10 cellular contexts compared by ENCODE assay signal in genomic region chr5:98349251-98349989, GRCh38.
DNase-seq lines count a peak whose midpoint lies in the region; ATAC-seq and TF ChIP-seq lines count a peak whose summit lies in the region.
"Had no signal": no experiment of that assay in that cellular context is flagged by ENCODE, and none has a peak within 500 bp of the region (broad histone marks: within the 10 kb centered on the region; RNA-seq: fewer than 3 reads in every experiment).

No MANE protein-coding gene starts in this region.

- no peak overlapping the region for H3K27ac Mint-ChIP-seq in glutamatergic neuron (ENCODE audit: unreplicated experiment)
- H3K27ac Mint-ChIP-seq: T-helper 1 cell treated with Interleukin-12 subunit alpha and Interleukin-12 subunit beta and Interleukin-4 antibody, amounts not matched to agents 30 μg/mL and 1 μg/mL, for 36 hours had no signal

- H3K4me3 Mint-ChIP-seq in glutamatergic neuron (ENCODE audit: unreplicated experiment): no peak overlapping the region
- H3K4me3 Mint-ChIP-seq: central memory CD8-positive, alpha-beta T cell; T-helper 1 cell treated with Interleukin-12 subunit alpha and Interleukin-12 subunit beta and Interleukin-4 antibody, amounts not matched to agents 30 μg/mL and 1 μg/mL, for 36 hours had no signal

- peaks cover 3% of the 10 kb centered on the region for H3K27me3 Mint-ChIP-seq in glutamatergic neuron (ENCODE audit: unreplicated experiment)
- H3K27me3 Mint-ChIP-seq: central memory CD8-positive, alpha-beta T cell had no signal

- peaks cover 3% of the 10 kb centered on the region for H3K9me3 Mint-ChIP-seq in glutamatergic neuron (ENCODE audit: unreplicated experiment)

- H3K36me3 ChIP-seq in RWPE2 (ENCODE audit: low read depth): no peaks in the 10 kb centered on the region

- H3K27me3 ChIP-seq in RWPE2 (ENCODE audit: insufficient read depth, poor library complexity, severe bottlenecking): no peaks in the 10 kb centered on the region

- H3K4me1 ChIP-seq in RWPE2 (ENCODE audit: insufficient read depth, poor library complexity, severe bottlenecking): no peaks in the 10 kb centered on the region

- peak; percentile 51; the same call in 1 of the 3 replicates for ATAC-seq in RWPE2 (ENCODE audit: low read depth)
- ATAC-seq in GM21528 (IDR thresholded peaks at IDR 0.05; ENCODE audit: low FRiP score, unreplicated experiment): no peak
- ATAC-seq in GM19463 (IDR thresholded peaks at IDR 0.05; ENCODE audit: unreplicated experiment): no peak
- ATAC-seq in HG02885 (IDR thresholded peaks at IDR 0.05; ENCODE audit: poor library complexity, unreplicated experiment): no peak

- peak; percentile 59 for TF ChIP-seq CTCF in RWPE2 (IDR thresholded peaks at IDR 0.05; ENCODE audit: poor library complexity, severe bottlenecking)
- peak; percentile 67 for TF ChIP-seq CTCF in glutamatergic neuron (IDR thresholded peaks at IDR 0.05; ENCODE audit: partially characterized antibody, unreplicated experiment)

- DNase-seq in AML-193 (lab: John Stamatoyannopoulos, UW) (peak; percentile 2 to 4), HCEC 1CT (peak; percentile 91), RWPE2 (ENCODE audit: low spot score) (no peak), glutamatergic neuron (no peak), NCI-H345 (lab: John Stamatoyannopoulos, UW) (no peak)

- no peak overlapping the region for H3K4me3 ChIP-seq in RWPE2 (ENCODE audit: severe bottlenecking)

- H3K27ac ChIP-seq in RWPE2 (ENCODE audit: poor library complexity, severe bottlenecking): peak overlapping the region; percentile 30

- H3K9me3 ChIP-seq in RWPE2 (ENCODE audit: severe bottlenecking): no peaks in the 10 kb centered on the region

- peaks cover 11% of the 10 kb centered on the region for H3K36me3 Mint-ChIP-seq in glutamatergic neuron (ENCODE audit: unreplicated experiment)

- H3K4me1 Mint-ChIP-seq in glutamatergic neuron (ENCODE audit: low read depth, unreplicated experiment): no peaks in the 10 kb centered on the region
- H3K4me1 Mint-ChIP-seq: central memory CD8-positive, alpha-beta T cell had no signal

Comparison
In these comparisons a context has a peak if more than half of its experiments do, and no peak if none do; other contexts are left out.
1. DNase-seq: peak in AML-193 (2 of 2) and HCEC 1CT (single experiment); none in RWPE2 (single experiment), glutamatergic neuron (single experiment) and NCI-H345 (single experiment).